In the genomic region with DNA sequence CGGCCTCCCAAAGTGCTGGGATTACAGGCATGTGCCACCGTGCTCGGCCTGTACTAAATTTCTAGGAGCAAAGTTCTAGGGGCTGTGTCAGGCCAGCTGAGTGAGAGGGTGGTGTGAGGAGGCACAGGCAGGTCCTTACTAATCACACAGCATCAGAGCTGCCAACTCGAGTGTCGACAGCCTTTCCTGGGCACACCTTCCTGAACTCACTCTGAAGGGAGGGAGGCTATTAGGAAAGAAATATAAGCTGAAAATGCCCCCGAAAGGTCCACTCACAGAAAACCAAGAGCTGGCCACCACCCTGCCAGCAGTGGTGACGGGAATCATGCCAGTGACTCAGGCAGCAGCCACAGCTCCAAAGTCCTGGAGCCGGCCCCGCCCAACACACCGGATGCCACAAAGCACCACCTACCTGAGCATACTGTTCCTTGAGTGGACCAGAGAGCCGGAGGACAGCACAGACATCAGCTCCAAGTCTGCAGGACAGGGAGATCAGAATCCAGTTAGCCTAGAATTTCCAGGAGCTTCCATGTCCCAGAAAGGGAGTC, we compare ENCODE assay signal across 1 cellular context.
TF ChIP-seq lines count a peak whose summit lies in the region.

No MANE protein-coding gene starts in this region.

TF ChIP-seq in HepG2, 621 proteins besides CTCF, POLR2A, EP300 and RAD21 (continued from another document):
- no peak for TF ChIP-seq RFX1 (IDR thresholded peaks at IDR 0.05)
- TF ChIP-seq ZNF614 (CRISPR knock-in tag; IDR thresholded peaks at IDR 0.05; ENCODE audit: borderline replicate concordance) = peak; percentile 86
- TF ChIP-seq DPF2 (CRISPR knock-in tag; IDR thresholded peaks at IDR 0.05; ENCODE audit: borderline replicate concordance, low read depth) = no peak
- peak; percentile 64; the same call in 1 of the 2 replicates for TF ChIP-seq ELF3 (CRISPR knock-in tag; IDR thresholded peaks at IDR 0.05)
- TF ChIP-seq SSRP1 (CRISPR knock-in tag; IDR thresholded peaks at IDR 0.05) = no peak
- no peak for TF ChIP-seq ZNF431 (CRISPR knock-in tag; IDR thresholded peaks at IDR 0.05; ENCODE audit: borderline replicate concordance, low read depth)
- TF ChIP-seq SIX4 (CRISPR knock-in tag; IDR thresholded peaks at IDR 0.05) = peak; percentile 68
- peak; percentile 57; the same call in 1 of the 2 replicates for TF ChIP-seq MYC (CRISPR knock-in tag; IDR thresholded peaks at IDR 0.05; ENCODE audit: borderline replicate concordance)
- TF ChIP-seq, protein P1, sequence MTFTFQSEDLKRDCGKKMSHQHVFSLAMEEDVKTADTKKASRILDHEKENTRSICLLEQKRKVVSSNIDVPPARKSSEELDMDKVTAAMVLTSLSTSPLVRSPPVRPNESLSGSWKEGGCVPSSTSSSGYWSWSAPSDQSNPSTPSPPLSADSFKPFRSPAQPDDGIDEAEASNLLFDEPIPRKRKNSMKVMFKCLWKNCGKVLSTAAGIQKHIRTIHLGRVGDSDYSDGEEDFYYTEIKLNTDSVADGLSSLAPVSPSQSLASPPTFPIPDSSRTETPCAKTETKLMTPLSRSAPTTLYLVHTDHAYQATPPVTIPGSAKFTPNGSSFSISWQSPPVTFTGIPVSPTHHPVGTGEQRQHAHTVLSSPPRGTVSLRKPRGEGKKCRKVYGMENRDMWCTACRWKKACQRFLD (CRISPR knock-in tag; IDR thresholded peaks at IDR 0.05; ENCODE audit: borderline replicate concordance) = no peak
- TF ChIP-seq PITX1 (CRISPR knock-in tag; IDR thresholded peaks at IDR 0.05) = 0 out of 2 replicates have a peak, but pooled peaks have one; percentile 55
- TF ChIP-seq ZNF75D (CRISPR knock-in tag; IDR thresholded peaks at IDR 0.05; ENCODE audit: borderline replicate concordance) = no peak
- TF ChIP-seq FOSL1 (CRISPR knock-in tag; IDR thresholded peaks at IDR 0.05; ENCODE audit: borderline replicate concordance) = no peak
- TF ChIP-seq ISX (CRISPR knock-in tag; conservative IDR thresholded peaks at IDR 0.05) = no peak
- TF ChIP-seq ZNF230 (CRISPR knock-in tag; IDR thresholded peaks at IDR 0.05) = peak; percentile 87; the same call in 1 of the 2 replicates
- TF ChIP-seq, protein P2, sequence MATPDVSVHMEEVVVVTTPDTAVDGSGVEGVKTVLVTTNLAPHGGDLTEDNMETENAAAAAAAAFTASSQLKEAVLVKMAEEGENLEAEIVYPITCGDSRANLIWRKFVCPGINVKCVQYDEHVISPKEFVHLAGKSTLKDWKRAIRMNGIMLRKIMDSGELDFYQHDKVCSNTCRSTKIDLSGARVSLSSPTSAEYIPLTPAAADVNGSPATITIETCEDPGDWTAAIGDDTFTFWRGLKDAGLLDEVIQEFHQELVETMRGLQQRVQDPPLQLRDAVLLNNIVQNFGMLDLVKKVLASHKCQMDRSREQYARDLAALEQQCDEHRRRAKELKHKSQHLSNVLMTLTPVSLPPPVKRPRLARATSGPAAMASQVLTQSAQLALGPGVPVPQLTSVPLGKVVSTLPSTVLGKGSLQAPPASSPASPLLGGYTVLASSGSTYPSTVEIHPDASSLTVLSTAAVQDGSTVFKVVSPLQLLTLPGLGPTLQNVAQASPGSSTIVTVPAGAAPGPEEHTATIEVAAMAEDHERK (CRISPR knock-in tag; IDR thresholded peaks at IDR 0.05; ENCODE audit: low read depth) = no peak
- no peak for TF ChIP-seq ZNF441 (CRISPR knock-in tag; IDR thresholded peaks at IDR 0.05; ENCODE audit: borderline replicate concordance)
- TF ChIP-seq FOXA3 (CRISPR knock-in tag; IDR thresholded peaks at IDR 0.05) = 0 out of 2 replicates have a peak, but pooled peaks have one; percentile 13
- TF ChIP-seq ZFAT (CRISPR knock-in tag; conservative IDR thresholded peaks at IDR 0.05) = no peak
